In the genomic region with DNA sequence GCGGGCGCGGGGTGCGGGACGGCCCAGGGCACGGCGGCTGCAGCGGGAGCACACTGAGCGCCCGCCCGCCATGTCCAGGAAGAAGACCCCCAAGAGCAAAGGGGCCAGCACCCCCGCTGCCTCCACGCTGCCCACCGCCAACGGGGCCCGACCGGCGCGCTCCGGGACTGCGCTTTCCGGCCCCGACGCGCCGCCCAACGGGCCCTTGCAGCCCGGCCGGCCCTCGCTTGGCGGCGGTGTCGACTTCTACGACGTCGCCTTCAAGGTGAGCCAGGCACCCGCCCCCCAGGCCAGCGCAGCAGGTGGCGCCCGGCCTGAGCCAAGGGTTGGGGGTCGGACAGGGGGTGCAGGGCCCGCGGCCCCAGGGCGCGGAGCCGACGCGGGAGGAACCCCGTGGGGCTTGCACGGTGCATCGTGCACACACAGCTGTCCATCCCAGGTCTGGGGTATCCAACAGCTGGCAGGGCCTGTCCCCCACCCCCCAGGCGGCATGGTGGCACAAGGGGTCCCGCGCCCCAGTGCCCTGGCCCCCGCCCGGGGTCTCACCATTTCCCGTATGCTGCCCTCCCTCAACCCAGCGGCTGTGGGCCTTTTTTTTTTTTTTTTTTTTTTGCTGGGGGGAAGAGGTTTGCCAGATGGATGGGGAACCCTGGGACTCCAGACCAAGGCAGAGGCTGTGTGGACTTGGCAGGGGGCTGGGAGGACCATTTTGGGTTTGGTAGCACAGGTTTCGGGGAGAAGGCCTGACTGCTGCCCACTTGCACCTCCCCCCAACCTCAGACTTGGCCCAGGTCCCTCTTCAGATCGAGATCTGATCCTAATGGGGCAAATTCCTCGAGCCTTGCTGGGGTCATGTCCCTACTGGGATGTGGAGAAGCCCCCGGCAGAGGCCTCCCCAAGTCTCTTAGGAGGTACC, we compare ENCODE assay signal across 8 cellular contexts. TPM values are rescaled to one million over a fixed set of nuclear protein-coding genes. Genes with fewer than 3 reads are reported as not detected.
DNase-seq lines count a peak whose midpoint lies in the region; TF ChIP-seq lines count a peak whose summit lies in the region.

No MANE protein-coding gene starts in this region.

- H3K79me2 ChIP-seq in OCI-LY7 (ENCODE audit: insufficient read depth, low read depth, low read length) = peaks cover 14% of the 10 kb centered on the region

- H3K9me3 ChIP-seq in OCI-LY7 (ENCODE audit: low read length) = no peaks in the 10 kb centered on the region

- CTCF ChIA-PET in OCI-LY7 (lab: Charles Lee; ENCODE audit: unreplicated experiment) = no interaction called here

- H3K9me3 Mint-ChIP-seq in neural crest cell = no peaks in the 10 kb centered on the region

- TF ChIP-seq CTCF in OCI-LY7 (conservative IDR thresholded peaks at IDR 0.05; ENCODE audit: low read length) (0 out of 2 replicates have a peak, but pooled peaks have one; percentile 26), coronary artery (IDR thresholded peaks at IDR 0.05) (no peak), neural crest cell (conservative IDR thresholded peaks at IDR 0.05) (peak; percentile 31)

- H3K9me2 ChIP-seq in OCI-LY7 (ENCODE audit: insufficient read depth, low read length) = no peaks in the 10 kb centered on the region

- H2AFZ ChIP-seq in OCI-LY7 (ENCODE audit: low read length) = no peak overlapping the region

- intact Hi-C loops in OCI-LY7 (cut with micrococcal nuclease; ENCODE audit: unreplicated experiment) = loop anchor here (2.0 kb wide), 1 partner anchor 20 kb away; no protein-coding TSS in a partner anchor

- POLR2A ChIA-PET in OCI-LY7 (lab: Charles Lee) = no interaction called here

- H3K27me3 Mint-ChIP-seq in neural crest cell (ENCODE audit: low read depth) = peaks cover 7% of the 10 kb centered on the region

- DNase-seq in NCI-H748 (lab: John Stamatoyannopoulos, UW; ENCODE audit: unreplicated experiment) (peak; percentile 6), NCI-H748 treated with DMSO at 0.1 percent for 48 hours (lab: John Stamatoyannopoulos, UW) (no peak), OCI-LY7 (ENCODE audit: low spot score) (peak; percentile 54), coronary artery (ENCODE audit: low spot score) (no peak), neural crest cell (ENCODE audit: low read depth, low spot score) (no peak), SIG-M5 (lab: John Stamatoyannopoulos, UW) (no peak), DMS153 (lab: John Stamatoyannopoulos, UW) (no peak), amygdala (lab: John Stamatoyannopoulos, UW) (no peak)

- no TSS peak for BruUV-seq in OCI-LY7 (replicated peaks; lab: Mats Ljungman, UMichigan)

- H3K27ac ChIP-seq in OCI-LY7 (ENCODE audit: low read depth, low read length, poor library complexity, severe bottlenecking) = peak overlapping the region; percentile 83
- no peak overlapping the region for H3K27ac ChIP-seq in coronary artery

- peaks cover 54% of the 10 kb centered on the region for H3K4me1 ChIP-seq in OCI-LY7 (ENCODE audit: insufficient read depth, low read length, poor library complexity, severe bottlenecking)

- no peak overlapping the region for H3K27ac Mint-ChIP-seq in neural crest cell (ENCODE audit: unreplicated experiment)

- H3K36me3 ChIP-seq in OCI-LY7 (ENCODE audit: insufficient read depth, low read length) = peaks cover 33% of the 10 kb centered on the region

- peak overlapping the region; percentile 81 for H3K4me3 ChIP-seq in OCI-LY7 (ENCODE audit: low read depth, low read length, poor library complexity, severe bottlenecking)
- H3K4me3 ChIP-seq in coronary artery = peak overlapping the region; percentile 70

- peaks cover 8% of the 10 kb centered on the region for H3K36me3 Mint-ChIP-seq in neural crest cell (ENCODE audit: low read depth)

- H3K4me2 ChIP-seq in OCI-LY7 (ENCODE audit: low read length) = peak overlapping the region; percentile 100

- H4K20me1 ChIP-seq in OCI-LY7 (ENCODE audit: insufficient read depth, low read length) = peaks cover 4% of the 10 kb centered on the region; the same call in 1 of the 2 replicates

- peak overlapping the region; percentile 87 for H3K4me3 Mint-ChIP-seq in neural crest cell

- peaks cover 31% of the 10 kb centered on the region for H3K4me1 Mint-ChIP-seq in neural crest cell

RNA-seq across cellular contexts. Expression of a gene that starts 0.5 kb away (rescaled TPM):
- 3.1 and 5.0 TPM in 2 replicates for total RNA-seq in OCI-LY7 (2014; rRNA removed; shearing (Covaris generic))
- total RNA-seq in OCI-LY7 (2022) (7.9 and 9.5 TPM in 2 replicates), neural crest cell (0.64 and 0.98 TPM in 2 replicates)

RNA-seq across cellular contexts. Expression of a gene that starts 6.6 kb away (rescaled TPM):
- total RNA-seq in OCI-LY7 (2014; rRNA removed; shearing (Covaris generic)) = 50.1 and 53.6 TPM in 2 replicates
- total RNA-seq in OCI-LY7 (2022) = 82.3 and 103 TPM in 2 replicates
- 82.2 and 85.5 TPM in 2 replicates for total RNA-seq in neural crest cell

RNA-seq across cellular contexts. Expression of a gene that starts 13.3 kb away (rescaled TPM):
- 76.5 and 87.4 TPM in 2 replicates for total RNA-seq in OCI-LY7 (2014; rRNA removed; shearing (Covaris generic))
- total RNA-seq in OCI-LY7 (2022) (112 and 129 TPM in 2 replicates), neural crest cell (108 and 115 TPM in 2 replicates)

RNA-seq across cellular contexts. Expression of a gene that starts 47.4 kb away (rescaled TPM):
- total RNA-seq in OCI-LY7 (2014; rRNA removed; shearing (Covaris generic)) = 0.09 TPM in 1 of 2 replicates, not detected in the other
- total RNA-seq in OCI-LY7 (2022) (0.06 and 0.13 TPM in 2 replicates), neural crest cell (18.9 and 20.2 TPM in 2 replicates)

RNA-seq across cellular contexts. Expression of a gene that starts 56.3 kb away (rescaled TPM):
- 57.1 and 65.4 TPM in 2 replicates for total RNA-seq in OCI-LY7 (2014; rRNA removed; shearing (Covaris generic))
- total RNA-seq in OCI-LY7 (2022) (68.6 and 71.3 TPM in 2 replicates), neural crest cell (68.1 and 69.2 TPM in 2 replicates)

Comparison
In these comparisons a context has a peak if more than half of its experiments do, and no peak if none do; other contexts are left out.
1. DNase-seq: peak in NCI-H748 (single experiment) and OCI-LY7 (single experiment); none in NCI-H748 treated with DMSO at 0.1 percent for 48 hours (single experiment), coronary artery (single experiment), neural crest cell (single experiment), SIG-M5 (single experiment), DMS153 (single experiment) and amygdala (0 of 56).